In the genomic region with DNA sequence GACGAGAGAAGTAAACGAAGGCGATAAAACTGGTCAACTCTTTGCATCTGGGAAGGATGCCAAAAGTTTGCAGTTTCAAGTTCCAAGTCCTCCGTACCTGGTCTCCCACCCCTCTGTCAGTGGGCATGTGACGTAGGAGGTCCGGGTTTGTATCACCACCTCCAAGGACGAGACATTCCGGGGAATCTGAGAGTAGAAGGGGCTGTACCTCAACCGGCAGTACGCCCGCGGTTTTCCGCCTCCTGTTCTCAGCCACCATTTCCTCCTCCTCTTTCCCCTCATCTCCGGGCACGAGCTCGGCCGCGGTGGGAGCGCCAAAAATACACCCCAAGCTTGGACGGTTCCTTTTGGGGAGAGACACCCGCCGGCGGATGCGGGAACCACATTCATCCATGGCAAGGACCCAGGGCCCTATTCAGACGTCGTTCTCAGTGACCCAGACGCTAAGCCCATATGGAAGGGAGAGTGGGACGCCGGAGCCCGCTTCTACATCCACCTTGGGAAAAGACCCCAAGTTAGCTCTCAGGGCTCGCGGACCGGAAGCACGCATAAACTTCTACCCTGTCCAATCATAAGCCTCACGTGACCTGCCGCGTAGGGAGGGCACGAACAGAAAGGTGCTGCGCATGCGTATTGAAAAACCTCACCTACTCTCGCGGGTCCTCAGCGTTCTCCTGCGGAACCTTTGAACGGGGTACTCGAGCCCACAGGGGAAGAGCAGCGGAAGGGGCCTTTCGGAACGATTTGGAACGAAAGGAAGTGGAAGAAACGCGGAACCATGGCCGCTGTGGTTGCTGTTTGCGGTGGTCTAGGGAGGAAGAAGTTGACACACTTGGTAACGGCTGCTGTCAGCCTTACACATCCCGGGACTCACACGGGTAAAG, we compare ENCODE assay signal across 8 cellular contexts. TPM values are rescaled to one million over a fixed set of nuclear protein-coding genes. Genes with fewer than 3 reads are reported as not detected.
A peak's percentile ranks its signal among the peaks of the same experiment; 100 is the strongest.
DNase-seq lines count a peak whose midpoint lies in the region; ATAC-seq and TF ChIP-seq lines count a peak whose summit lies in the region.

A gene with protein sequence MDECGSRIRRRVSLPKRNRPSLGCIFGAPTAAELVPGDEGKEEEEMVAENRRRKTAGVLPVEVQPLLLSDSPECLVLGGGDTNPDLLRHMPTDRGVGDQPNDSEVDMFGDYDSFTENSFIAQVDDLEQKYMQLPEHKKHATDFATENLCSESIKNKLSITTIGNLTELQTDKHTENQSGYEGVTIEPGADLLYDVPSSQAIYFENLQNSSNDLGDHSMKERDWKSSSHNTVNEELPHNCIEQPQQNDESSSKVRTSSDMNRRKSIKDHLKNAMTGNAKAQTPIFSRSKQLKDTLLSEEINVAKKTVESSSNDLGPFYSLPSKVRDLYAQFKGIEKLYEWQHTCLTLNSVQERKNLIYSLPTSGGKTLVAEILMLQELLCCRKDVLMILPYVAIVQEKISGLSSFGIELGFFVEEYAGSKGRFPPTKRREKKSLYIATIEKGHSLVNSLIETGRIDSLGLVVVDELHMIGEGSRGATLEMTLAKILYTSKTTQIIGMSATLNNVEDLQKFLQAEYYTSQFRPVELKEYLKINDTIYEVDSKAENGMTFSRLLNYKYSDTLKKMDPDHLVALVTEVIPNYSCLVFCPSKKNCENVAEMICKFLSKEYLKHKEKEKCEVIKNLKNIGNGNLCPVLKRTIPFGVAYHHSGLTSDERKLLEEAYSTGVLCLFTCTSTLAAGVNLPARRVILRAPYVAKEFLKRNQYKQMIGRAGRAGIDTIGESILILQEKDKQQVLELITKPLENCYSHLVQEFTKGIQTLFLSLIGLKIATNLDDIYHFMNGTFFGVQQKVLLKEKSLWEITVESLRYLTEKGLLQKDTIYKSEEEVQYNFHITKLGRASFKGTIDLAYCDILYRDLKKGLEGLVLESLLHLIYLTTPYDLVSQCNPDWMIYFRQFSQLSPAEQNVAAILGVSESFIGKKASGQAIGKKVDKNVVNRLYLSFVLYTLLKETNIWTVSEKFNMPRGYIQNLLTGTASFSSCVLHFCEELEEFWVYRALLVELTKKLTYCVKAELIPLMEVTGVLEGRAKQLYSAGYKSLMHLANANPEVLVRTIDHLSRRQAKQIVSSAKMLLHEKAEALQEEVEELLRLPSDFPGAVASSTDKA (minus strand): TSS at position 524 of the 884 bp plus-strand sequence. CDS start 130 bp downstream, at position 394.
A gene (plus strand): TSS at position 759 of the 884 bp plus-strand sequence. CDS start 20 bp downstream, at position 779.

- no peaks in the 10 kb centered on the region for H3K9me3 ChIP-seq in spleen

- peak in 9 of 11 experiments; percentile 12 to 54 (median 20) for TF ChIP-seq CTCF in spleen (IDR thresholded peaks at IDR 0.05 in 8 of 11, conservative IDR thresholded peaks at IDR 0.05 in 3 of 11)

- peak within 1 kb of the TSS; percentile 62 to 88 (median 72) for H3K4me3 ChIP-seq in spleen

- TF ChIP-seq POLR2A in spleen (IDR thresholded peaks at IDR 0.05): peak; percentile 18 to 68 (median 32)

- peak; percentile 99 for DNase-seq in AG20443 (ENCODE audit: low spot score)
- DNase-seq in NCI-H345 treated with DMSO at 0.1 percent for 48 hours (lab: John Stamatoyannopoulos, UW; ENCODE audit: unreplicated experiment): peak; percentile 91
- peak; percentile 79 to 90 (median 84) for DNase-seq in activated CD4-positive, CD25-positive, alpha-beta regulatory T cell (lab: John Stamatoyannopoulos, UW)
- DNase-seq in central memory CD4-positive, alpha-beta T cell: peak; percentile 97
- peak; percentile 100 for DNase-seq in inferior parietal cortex (ENCODE audit: extremely low spot score)
- peak; percentile 96 for DNase-seq in spleen

- intact Hi-C loops in spleen (cut with DNase I; ENCODE audit: low total_unique reads): no loop called here

- WGBS in spleen, 5 donors: 0 to 1% (median 0%) methylated on average over 50 to 57 of the region's 57 CpGs

- H3K27me3 ChIP-seq in spleen (replicated peaks in 1 of 7): no peaks in the 10 kb centered on the region

- peaks cover 26 to 68% (median 40%) of the 10 kb centered on the region in 6 donors for H3K4me1 ChIP-seq in spleen

- ATAC-seq in GM19025 (IDR thresholded peaks at IDR 0.05; ENCODE audit: low read depth, unreplicated experiment) (peak; percentile 94), HG03342 (IDR thresholded peaks at IDR 0.05; ENCODE audit: unreplicated experiment) (peak; percentile 95)

- H3K27ac ChIP-seq in spleen: peak within 1 kb of the TSS; percentile 94 to 99 (median 98)

- H3K36me3 ChIP-seq in spleen: peaks cover 0 to 69% (median 42%) of the 10 kb centered on the region in 6 donors

RNA-seq across cellular contexts. Expression of the first gene that starts in this region (rescaled TPM):
- 10 to 100 TPM; 22.8 to 40.7 (median 29.7) TPM for total RNA-seq in spleen
- 10 to 100 TPM in 1 of 3 donors, 1 to 10 TPM in 2; 7.3 to 13.2 (median 9.1) TPM for polyA plus RNA-seq in spleen

RNA-seq across cellular contexts. Expression of the second gene that starts in this region (rescaled TPM):
- total RNA-seq in spleen: 10 to 100 TPM; 22.7 to 40.7 (median 36.2) TPM
- polyA plus RNA-seq in spleen: 10 to 100 TPM; 18.9 to 28.0 (median 23.9) TPM

Comparison
In these comparisons a context has a peak if more than half of its experiments do, and no peak if none do; other contexts are left out.
1. Peak in every context shown above with its lines: DNase-seq, ATAC-seq, H3K4me3 ChIP-seq and H3K27ac ChIP-seq.